Comparison of ENCODE assay signal across 9 cellular contexts in the genomic region with DNA sequence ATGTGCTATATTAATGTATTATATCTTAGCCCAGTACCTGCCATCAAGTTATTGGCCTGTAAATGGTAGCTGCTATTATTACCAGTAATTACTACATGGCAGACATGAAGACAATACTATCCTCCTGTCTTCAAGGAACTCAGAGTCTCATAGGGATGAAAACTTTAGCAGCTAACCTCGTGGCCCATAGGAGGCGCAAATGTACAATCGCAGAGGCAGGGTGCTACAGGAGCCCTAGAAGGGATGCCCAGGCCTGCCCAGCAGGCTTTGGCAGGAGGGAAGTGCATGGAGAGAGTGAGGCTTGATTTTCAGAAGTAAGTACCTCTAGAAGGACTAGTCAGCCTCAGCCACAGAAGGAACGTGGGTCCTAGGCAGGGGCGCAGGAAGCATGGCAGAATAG. TPM values are rescaled to one million over a fixed set of nuclear protein-coding genes. Genes with fewer than 3 reads are reported as not detected.
DNase-seq lines count a peak whose midpoint lies in the region; ATAC-seq and TF ChIP-seq lines count a peak whose summit lies in the region.
"Had no signal": no experiment of that assay in that cellular context is flagged by ENCODE, and none has a peak within 500 bp of the region (broad histone marks: within the 10 kb centered on the region; RNA-seq: fewer than 3 reads in every experiment).

No MANE protein-coding gene starts in this region.

- peak; percentile 31 for DNase-seq in AG08395 (ENCODE audit: low spot score)
- DNase-seq in GM20000 (ENCODE audit: low spot score), result no peak
- peak; percentile 51 for DNase-seq in SK-N-SH
- DNase-seq in foreskin melanocyte, result peak; percentile 24
- DNase-seq in immature natural killer cell, result no peak
- DNase-seq in natural killer cell treated with Interleukin-12 subunit alpha and Interleukin-12 subunit beta and Interleukin-15 and Interleukin-18, amount 100 ng/mL, for 72 hours (ENCODE audit: low spot score), result no peak
- no peak for DNase-seq in activated CD4-positive, alpha-beta T cell treated with anti-CD3 and anti-CD28 coated beads, Interleukin-2, amount 10 ng/mL, durations not matched to agents 24 days and 14 days
- DNase-seq in suprapubic skin (ENCODE audit: low spot score in 2 of 2), result no peak
- DNase-seq: activated T-cell treated with anti-CD3 and anti-CD28 coated beads, Interleukin-2, amount 50 U/mL, for 72 hours had no signal

- TF ChIP-seq CTCF in GM20000 (IDR thresholded peaks at IDR 0.05; ENCODE audit: extremely low read depth, missing control alignments), result peak; percentile 9
- peak; percentile 52 for TF ChIP-seq CTCF in SK-N-SH (IDR thresholded peaks at IDR 0.05)
- no peak for TF ChIP-seq CTCF in suprapubic skin (IDR thresholded peaks at IDR 0.05)

- peaks cover 29 to 48% of the 10 kb centered on the region in 2 experiments for H3K36me3 ChIP-seq in SK-N-SH (replicated peaks in 1 of 2; ENCODE audit: control insufficient read depth in 1 of 2, insufficient read depth in 2 of 2, low read length in 1 of 2)
- no peaks in the 10 kb centered on the region for H3K36me3 ChIP-seq in suprapubic skin

- WGBS in SK-N-SH (ENCODE audit: low lambda C conversion rate), result 95% methylated on average over 5 of the region's 5 CpGs
- 78% methylated on average over 5 of the region's 5 CpGs for WGBS in suprapubic skin

- no peaks in the 10 kb centered on the region for H3K79me2 ChIP-seq in SK-N-SH (ENCODE audit: insufficient read depth)

- CTCF ChIA-PET in SK-N-SH (lab: Yijun Ruan, JAX), result interaction anchor here (0.8 to 2.8 kb wide), 11 partner anchors 9 to 261 kb away, joined by 3 to 25 read pairs (median 3); no protein-coding TSS in a partner anchor

- H3K27me3 ChIP-seq in SK-N-SH (ENCODE audit: insufficient read depth), result no peaks in the 10 kb centered on the region
- H3K27me3 ChIP-seq in suprapubic skin, result no peaks in the 10 kb centered on the region

- H3K4me3 ChIP-seq in SK-N-SH (ENCODE audit: low read depth in 2 of 2, low read length in 1 of 2) (no peak overlapping the region), suprapubic skin (no peak overlapping the region)

- peaks cover 2 to 8% (median 3%) of the 10 kb centered on the region in 3 donors for H3K27me3 Mint-ChIP-seq in immature natural killer cell (ENCODE audit: low read depth in 3 of 3)
- peaks cover 0 to 2% of the 10 kb centered on the region in 2 donors for H3K27me3 Mint-ChIP-seq in natural killer cell treated with Interleukin-12 subunit alpha and Interleukin-12 subunit beta and Interleukin-15 and Interleukin-18, amount 100 ng/mL, for 72 hours
- H3K27me3 Mint-ChIP-seq in activated CD4-positive, alpha-beta T cell treated with anti-CD3 and anti-CD28 coated beads, Interleukin-2, amount 10 ng/mL, durations not matched to agents 24 days and 14 days, result peaks cover 6% of the 10 kb centered on the region

- no peak overlapping the region for H3K9ac ChIP-seq in SK-N-SH

- H2AFZ ChIP-seq in SK-N-SH (ENCODE audit: low read depth), result no peak overlapping the region

- TF ChIP-seq RAD21 in SK-N-SH (IDR thresholded peaks at IDR 0.05; ENCODE audit: low read length), result peak; percentile 66

- H4K20me1 ChIP-seq in SK-N-SH (ENCODE audit: insufficient read depth), result no peaks in the 10 kb centered on the region

- no peaks in the 10 kb centered on the region for H3K9me3 Mint-ChIP-seq in immature natural killer cell
- H3K9me3 Mint-ChIP-seq in natural killer cell treated with Interleukin-12 subunit alpha and Interleukin-12 subunit beta and Interleukin-15 and Interleukin-18, amount 100 ng/mL, for 72 hours, result no peaks in the 10 kb centered on the region
- H3K9me3 Mint-ChIP-seq in activated CD4-positive, alpha-beta T cell treated with anti-CD3 and anti-CD28 coated beads, Interleukin-2, amount 10 ng/mL, durations not matched to agents 24 days and 14 days, result no peaks in the 10 kb centered on the region
- H3K9me3 Mint-ChIP-seq: activated T-cell treated with anti-CD3 and anti-CD28 coated beads, Interleukin-2, amount 50 U/mL, for 72 hours had no signal

- H3K4me1 ChIP-seq in SK-N-SH (ENCODE audit: control insufficient read depth in 1 of 2, insufficient read depth in 2 of 2, low read depth in 1 of 2, low read length in 1 of 2), result no peaks in the 10 kb centered on the region
- H3K4me1 ChIP-seq in suprapubic skin, result no peaks in the 10 kb centered on the region

- ATAC-seq in natural killer cell treated with Interleukin-12 subunit alpha and Interleukin-12 subunit beta and Interleukin-15 and Interleukin-18, amount 100 ng/mL, for 72 hours, result no peak
- ATAC-seq: activated T-cell treated with anti-CD3 and anti-CD28 coated beads, Interleukin-2, amount 50 U/mL, for 72 hours had no signal

- H3K9me3 ChIP-seq in SK-N-SH (no peaks in the 10 kb centered on the region), suprapubic skin (no peaks in the 10 kb centered on the region)

- TF ChIP-seq EP300 in SK-N-SH (IDR thresholded peaks at IDR 0.05; ENCODE audit: borderline replicate concordance in 1 of 2, low read depth in 1 of 2, low read length in 1 of 2), result no peak
- no peak for TF ChIP-seq EP300 in suprapubic skin (IDR thresholded peaks at IDR 0.05)

- no peak for TF ChIP-seq POLR2A in suprapubic skin (IDR thresholded peaks at IDR 0.05)

- no peaks in the 10 kb centered on the region for H3K9me2 ChIP-seq in SK-N-SH

- POLR2A ChIA-PET in SK-N-SH (lab: Yijun Ruan, JAX), result no interaction called here

- H3K27ac ChIP-seq in SK-N-SH (ENCODE audit: low read depth in 2 of 2, low read length in 1 of 2) (no peak overlapping the region), suprapubic skin (no peak overlapping the region)

- H3K27ac Mint-ChIP-seq in immature natural killer cell, result no peak overlapping the region
- H3K27ac Mint-ChIP-seq in natural killer cell treated with Interleukin-12 subunit alpha and Interleukin-12 subunit beta and Interleukin-15 and Interleukin-18, amount 100 ng/mL, for 72 hours, result no peak overlapping the region
- H3K27ac Mint-ChIP-seq in activated CD4-positive, alpha-beta T cell treated with anti-CD3 and anti-CD28 coated beads, Interleukin-2, amount 10 ng/mL, durations not matched to agents 24 days and 14 days, result no peak overlapping the region
- H3K27ac Mint-ChIP-seq: activated T-cell treated with anti-CD3 and anti-CD28 coated beads, Interleukin-2, amount 50 U/mL, for 72 hours had no signal

- no peaks in the 10 kb centered on the region for H3K4me1 Mint-ChIP-seq in immature natural killer cell
- no peaks in the 10 kb centered on the region for H3K4me1 Mint-ChIP-seq in natural killer cell treated with Interleukin-12 subunit alpha and Interleukin-12 subunit beta and Interleukin-15 and Interleukin-18, amount 100 ng/mL, for 72 hours (ENCODE audit: low read depth in 2 of 2)
- no peaks in the 10 kb centered on the region for H3K4me1 Mint-ChIP-seq in activated CD4-positive, alpha-beta T cell treated with anti-CD3 and anti-CD28 coated beads, Interleukin-2, amount 10 ng/mL, durations not matched to agents 24 days and 14 days

- H3F3A ChIP-seq in SK-N-SH (replicated peaks; ENCODE audit: insufficient read depth), result no peaks in the 10 kb centered on the region

- intact Hi-C loops in activated CD4-positive, alpha-beta T cell treated with anti-CD3 and anti-CD28 coated beads, Interleukin-2, amount 10 ng/mL, durations not matched to agents 24 days and 14 days (cut with micrococcal nuclease), result no loop called here

- no peak overlapping the region for H3K4me2 ChIP-seq in SK-N-SH

- no peak overlapping the region for H3K4me3 Mint-ChIP-seq in immature natural killer cell
- H3K4me3 Mint-ChIP-seq in natural killer cell treated with Interleukin-12 subunit alpha and Interleukin-12 subunit beta and Interleukin-15 and Interleukin-18, amount 100 ng/mL, for 72 hours, result no peak overlapping the region
- H3K4me3 Mint-ChIP-seq in activated CD4-positive, alpha-beta T cell treated with anti-CD3 and anti-CD28 coated beads, Interleukin-2, amount 10 ng/mL, durations not matched to agents 24 days and 14 days, result no peak overlapping the region
- H3K4me3 Mint-ChIP-seq: activated T-cell treated with anti-CD3 and anti-CD28 coated beads, Interleukin-2, amount 50 U/mL, for 72 hours had no signal

- peaks cover 0 to 4% (median 0%) of the 10 kb centered on the region in 3 donors for H3K36me3 Mint-ChIP-seq in immature natural killer cell
- H3K36me3 Mint-ChIP-seq in natural killer cell treated with Interleukin-12 subunit alpha and Interleukin-12 subunit beta and Interleukin-15 and Interleukin-18, amount 100 ng/mL, for 72 hours, result no peaks in the 10 kb centered on the region
- H3K36me3 Mint-ChIP-seq in activated CD4-positive, alpha-beta T cell treated with anti-CD3 and anti-CD28 coated beads, Interleukin-2, amount 10 ng/mL, durations not matched to agents 24 days and 14 days (ENCODE audit: low read depth), result no peaks in the 10 kb centered on the region

TF ChIP-seq in SK-N-SH, 30 proteins besides CTCF, POLR2A, EP300 and RAD21:
- TF ChIP-seq MXI1 (IDR thresholded peaks at IDR 0.05; ENCODE audit: low read depth, low read length) (no peak), MAX (IDR thresholded peaks at IDR 0.05; ENCODE audit: low read depth) (no peak), SMC3 (IDR thresholded peaks at IDR 0.05; ENCODE audit: low read depth, low read length) (peak; percentile 46)

RNA-seq across cellular contexts. Expression of gene KIDINS220, which starts 44.7 kb away (rescaled TPM):
- 18.2 and 22.8 TPM in 2 replicates for polyA plus RNA-seq in SK-N-SH (2012; rRNA removed)
- 19.7 and 20.6 TPM in 2 replicates for polyA plus RNA-seq in SK-N-SH (2012; cell fraction: cytosol; rRNA removed)
- 26.5 and 51.8 TPM in 2 replicates for polyA plus RNA-seq in SK-N-SH (2012; cell fraction: nucleus; rRNA removed)
- polyA plus RNA-seq in immature natural killer cell, result 10 to 100 TPM; 12.2 to 37.5 (median 21.2) TPM
- total RNA-seq in natural killer cell treated with Interleukin-12 subunit alpha and Interleukin-12 subunit beta and Interleukin-15 and Interleukin-18, amount 100 ng/mL, for 72 hours, result 10 to 100 TPM; 39.1 to 43.8 TPM
- 25.3 and 28.0 TPM in 2 replicates for total RNA-seq in activated CD4-positive, alpha-beta T cell treated with anti-CD3 and anti-CD28 coated beads, Interleukin-2, amount 10 ng/mL, durations not matched to agents 24 days and 14 days
- total RNA-seq in suprapubic skin, result 100 to 1,000 TPM in 1 of 4 donors, 10 to 100 TPM in 3; 44.7 to 100 (median 53.5) TPM

Comparison
In these comparisons a context has a peak if more than half of its experiments do, and no peak if none do; other contexts are left out.
1. DNase-seq: peak in AG08395 (single experiment), SK-N-SH (single experiment) and foreskin melanocyte (single experiment); none in GM20000 (single experiment), immature natural killer cell (0 of 3), natural killer cell treated with Interleukin-12 subunit alpha and Interleukin-12 subunit beta and Interleukin-15 and Interleukin-18, amount 100 ng/mL, for 72 hours (single experiment), activated CD4-positive, alpha-beta T cell treated with anti-CD3 and anti-CD28 coated beads, Interleukin-2, amount 10 ng/mL, durations not matched to agents 24 days and 14 days (single experiment) and suprapubic skin (0 of 2).
2. CTCF ChIP-seq: peak in GM20000 (single experiment) and SK-N-SH (single experiment); none in suprapubic skin (0 of 2).